In the genomic region with DNA sequence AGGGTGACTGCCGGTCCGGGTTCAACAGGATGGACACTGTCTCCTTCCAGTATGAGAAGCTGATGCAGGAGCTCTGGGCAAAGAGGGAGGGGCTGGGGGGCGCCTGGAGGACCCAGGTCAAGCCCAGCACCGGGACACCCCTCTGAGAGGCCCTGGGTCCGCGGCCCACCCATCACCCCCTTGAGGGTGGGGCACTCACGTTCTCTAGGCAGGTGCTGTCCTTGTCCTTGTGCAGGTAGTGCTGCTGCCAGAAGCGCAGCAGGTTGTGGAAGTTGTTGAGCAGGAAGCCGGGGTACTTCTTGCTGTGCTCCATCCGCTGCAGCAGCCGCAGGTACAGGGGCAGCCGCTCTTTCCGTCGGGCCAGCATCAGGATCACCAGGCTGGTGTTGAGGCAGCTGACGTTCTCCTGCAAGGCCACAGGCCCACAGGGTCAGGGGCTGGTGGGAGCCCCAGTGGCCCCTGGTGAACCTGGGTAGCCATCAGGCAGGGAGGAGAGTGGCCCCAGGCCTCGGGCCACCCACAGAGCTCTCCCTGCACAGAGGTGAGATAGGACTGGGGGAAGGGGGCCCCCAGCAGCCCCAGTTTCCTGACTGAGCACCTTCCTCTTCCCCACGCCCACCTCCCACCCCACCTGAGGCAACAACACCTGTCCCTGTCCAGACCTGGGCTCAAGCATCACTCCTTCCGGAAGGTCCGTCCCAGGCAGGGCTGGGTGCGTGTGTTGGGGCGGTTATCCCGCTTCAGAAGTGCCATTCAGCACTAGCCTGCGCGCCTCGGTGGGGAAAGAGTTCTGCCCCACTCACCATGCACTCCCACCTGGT, we compare ENCODE assay signal across 23 cellular contexts. TPM values are rescaled to one million over a fixed set of nuclear protein-coding genes. Genes with fewer than 3 reads are reported as not detected.
DNase-seq lines count a peak whose midpoint lies in the region; ATAC-seq and TF ChIP-seq lines count a peak whose summit lies in the region.
"Had no signal": no experiment of that assay in that cellular context is flagged by ENCODE, and none has a peak within 500 bp of the region (broad histone marks: within the 10 kb centered on the region; RNA-seq: fewer than 3 reads in every experiment).

No MANE protein-coding gene starts in this region.

- peaks cover 64% of the 10 kb centered on the region for H3K36me3 Mint-ChIP-seq in stimulated activated effector memory CD8-positive, alpha-beta T cell treated with anti-CD3 and anti-CD28 coated beads, Interleukin-12 subunit alpha, Interleukin-12 subunit beta, amount 100 ng/mL, for 72 hours
- H3K36me3 Mint-ChIP-seq in activated CD4-positive, alpha-beta memory T cell treated with anti-CD3 and anti-CD28 coated beads for 36 hours: peaks cover 23% of the 10 kb centered on the region

- TF ChIP-seq CTCF in RWPE1 (conservative IDR thresholded peaks at IDR 0.05; ENCODE audit: low read depth): no peak
- TF ChIP-seq CTCF in lower lobe of right lung (IDR thresholded peaks at IDR 0.05): no peak

- POLR2A ChIA-PET in RWPE1 (lab: Yijun Ruan, JAX; ENCODE audit: low non-redundant PET): no interaction called here
- POLR2A ChIA-PET in activated CD4-positive, alpha-beta memory T cell treated with anti-CD3 and anti-CD28 coated beads for 36 hours (lab: Charles Lee): interaction anchor here (1.3 kb wide), 1 partner anchor 17 kb away, joined by 4 read pairs; no protein-coding TSS in a partner anchor

- H3K4me1 ChIP-seq in lower lobe of right lung: no peaks in the 10 kb centered on the region
- H3K4me1 ChIP-seq: Peyer's patch had no signal

- H3K9me3 ChIP-seq in lower lobe of right lung: no peaks in the 10 kb centered on the region
- H3K9me3 ChIP-seq: esophagus squamous epithelium, Peyer's patch, stomach had no signal

- no peak for ATAC-seq in lower lobe of right lung
- ATAC-seq in stimulated activated effector memory CD8-positive, alpha-beta T cell treated with anti-CD3 and anti-CD28 coated beads, Interleukin-12 subunit alpha, Interleukin-12 subunit beta, amount 100 ng/mL, for 72 hours: no peak
- ATAC-seq: naive thymus-derived CD4-positive, alpha-beta T cell had no signal

- intact Hi-C loops in cardiac septum (cut with DNase I): no loop called here
- intact Hi-C loops in lower lobe of right lung (cut with DNase I): no loop called here
- intact Hi-C loops in activated CD4-positive, alpha-beta memory T cell treated with anti-CD3 and anti-CD28 coated beads for 36 hours (cut with micrococcal nuclease): no loop called here

- no peaks in the 10 kb centered on the region for H3K27me3 ChIP-seq in lower lobe of right lung (ENCODE audit: low read depth)
- H3K27me3 ChIP-seq: esophagus squamous epithelium, Peyer's patch, stomach had no signal

- peak overlapping the region; percentile 57 for H3K27ac Mint-ChIP-seq in stimulated activated effector memory CD8-positive, alpha-beta T cell treated with anti-CD3 and anti-CD28 coated beads, Interleukin-12 subunit alpha, Interleukin-12 subunit beta, amount 100 ng/mL, for 72 hours
- H3K27ac Mint-ChIP-seq in activated CD4-positive, alpha-beta memory T cell treated with anti-CD3 and anti-CD28 coated beads for 36 hours: no peak overlapping the region
- H3K27ac Mint-ChIP-seq: activated CD4-positive, alpha-beta T cell treated with anti-CD3 and anti-CD28 coated beads, Interleukin-2, amount 10 ng/mL, durations not matched to agents 24 days and 14 days; activated naive CD8-positive, alpha-beta T cell treated with anti-CD3 and anti-CD28 coated beads for 36 hours; activated T-helper 2 cell treated with anti-CD3 and anti-CD28 coated beads, Interferon-gamma antibody, Interleukin-2, Interleukin-4, amounts not matched to agents 10 μg/mL and 5 μg/mL and 100 μg/mL, durations not matched to agents 14 hours and 24 hours and 36 hours; type B pancreatic cell had no signal

- DNase-seq in RWPE1 (ENCODE audit: low spot score): no peak
- DNase-seq in cardiac septum (ENCODE audit: low spot score): peak; percentile 72
- DNase-seq in lower lobe of right lung: peak; percentile 19
- DNase-seq in stimulated activated effector memory CD8-positive, alpha-beta T cell treated with anti-CD3 and anti-CD28 coated beads, Interleukin-12 subunit alpha, Interleukin-12 subunit beta, amount 100 ng/mL, for 72 hours (ENCODE audit: low spot score in 2 of 2): no peak
- no peak for DNase-seq in activated T-cell treated with anti-CD3 and anti-CD28 coated beads, Interleukin-2, amount 50 U/mL, for 48 hours
- no peak for DNase-seq in activated CD4-positive, alpha-beta memory T cell treated with anti-CD3 and anti-CD28 coated beads for 36 hours
- no peak for DNase-seq in SKM-1 (lab: John Stamatoyannopoulos, UW; ENCODE audit: unreplicated experiment)
- DNase-seq: activated CD4-positive, alpha-beta T cell treated with anti-CD3 and anti-CD28 coated beads, Interleukin-2, amount 10 ng/mL, durations not matched to agents 24 days and 14 days; activated naive CD8-positive, alpha-beta T cell treated with anti-CD3 and anti-CD28 coated beads for 36 hours; effector memory CD4-positive, alpha-beta T cell; esophagus squamous epithelium; GOT3; mesendoderm; naive thymus-derived CD4-positive, alpha-beta T cell; NCI-H2107; NCI-H510A treated with DMSO at 0.1 percent for 48 hours; stimulated activated CD4-positive, alpha-beta T cell treated with anti-CD3 and anti-CD28 coated beads, Interleukin-4, amount 100 ng/mL, for 1 hour; stomach; T-helper 2 cell had no signal

- H3K4me3 Mint-ChIP-seq in stimulated activated effector memory CD8-positive, alpha-beta T cell treated with anti-CD3 and anti-CD28 coated beads, Interleukin-12 subunit alpha, Interleukin-12 subunit beta, amount 100 ng/mL, for 72 hours: no peak overlapping the region
- no peak overlapping the region for H3K4me3 Mint-ChIP-seq in activated CD4-positive, alpha-beta memory T cell treated with anti-CD3 and anti-CD28 coated beads for 36 hours
- H3K4me3 Mint-ChIP-seq: activated CD4-positive, alpha-beta T cell treated with anti-CD3 and anti-CD28 coated beads, Interleukin-2, amount 10 ng/mL, durations not matched to agents 24 days and 14 days; activated naive CD8-positive, alpha-beta T cell treated with anti-CD3 and anti-CD28 coated beads for 36 hours; naive thymus-derived CD4-positive, alpha-beta T cell; type B pancreatic cell had no signal

- H3K4me1 Mint-ChIP-seq in stimulated activated effector memory CD8-positive, alpha-beta T cell treated with anti-CD3 and anti-CD28 coated beads, Interleukin-12 subunit alpha, Interleukin-12 subunit beta, amount 100 ng/mL, for 72 hours: peaks cover 13% of the 10 kb centered on the region
- H3K4me1 Mint-ChIP-seq in activated CD4-positive, alpha-beta memory T cell treated with anti-CD3 and anti-CD28 coated beads for 36 hours (ENCODE audit: low read depth): no peaks in the 10 kb centered on the region
- H3K4me1 Mint-ChIP-seq: activated CD4-positive, alpha-beta T cell treated with anti-CD3 and anti-CD28 coated beads, Interleukin-2, amount 10 ng/mL, durations not matched to agents 24 days and 14 days; activated naive CD8-positive, alpha-beta T cell treated with anti-CD3 and anti-CD28 coated beads for 36 hours; CD14-positive monocyte had no signal

- CTCF ChIA-PET in RWPE1 (lab: Yijun Ruan, JAX): interaction anchor here (0.5 kb wide), 1 partner anchor 594 kb away, joined by 3 read pairs; no protein-coding TSS in a partner anchor
- CTCF ChIA-PET in activated CD4-positive, alpha-beta memory T cell treated with anti-CD3 and anti-CD28 coated beads for 36 hours (lab: Charles Lee): interaction anchor here (3.8 kb wide), 1 partner anchor 128 kb away, joined by 21 read pairs; the partner anchor contains the start of gene ACSS2

- peaks cover 100% of the 10 kb centered on the region for H3K36me3 ChIP-seq in lower lobe of right lung

- H3K27me3 Mint-ChIP-seq in activated CD4-positive, alpha-beta memory T cell treated with anti-CD3 and anti-CD28 coated beads for 36 hours: no peaks in the 10 kb centered on the region
- H3K27me3 Mint-ChIP-seq: activated CD4-positive, alpha-beta T cell treated with anti-CD3 and anti-CD28 coated beads, Interleukin-2, amount 10 ng/mL, durations not matched to agents 24 days and 14 days; activated naive CD8-positive, alpha-beta T cell treated with anti-CD3 and anti-CD28 coated beads for 36 hours; naive thymus-derived CD4-positive, alpha-beta T cell; type B pancreatic cell had no signal

- no peaks in the 10 kb centered on the region for H3K9me3 Mint-ChIP-seq in stimulated activated effector memory CD8-positive, alpha-beta T cell treated with anti-CD3 and anti-CD28 coated beads, Interleukin-12 subunit alpha, Interleukin-12 subunit beta, amount 100 ng/mL, for 72 hours
- no peaks in the 10 kb centered on the region for H3K9me3 Mint-ChIP-seq in activated CD4-positive, alpha-beta memory T cell treated with anti-CD3 and anti-CD28 coated beads for 36 hours
- H3K9me3 Mint-ChIP-seq: activated CD4-positive, alpha-beta T cell treated with anti-CD3 and anti-CD28 coated beads, Interleukin-2, amount 10 ng/mL, durations not matched to agents 24 days and 14 days; activated naive CD8-positive, alpha-beta T cell treated with anti-CD3 and anti-CD28 coated beads for 36 hours; activated T-helper 2 cell treated with anti-CD3 and anti-CD28 coated beads, Interferon-gamma antibody, Interleukin-2, Interleukin-4, amounts not matched to agents 10 μg/mL and 5 μg/mL and 100 μg/mL, durations not matched to agents 14 hours and 24 hours and 36 hours; type B pancreatic cell had no signal

- H3K4me3 ChIP-seq in lower lobe of right lung: no peak overlapping the region
- H3K4me3 ChIP-seq: esophagus squamous epithelium, Peyer's patch, stomach had no signal

- H3K27ac ChIP-seq in RWPE1: peak overlapping the region; percentile 3; the same call in 1 of the 2 replicates
- no peak overlapping the region for H3K27ac ChIP-seq in lower lobe of right lung
- H3K27ac ChIP-seq: esophagus squamous epithelium, Peyer's patch, stomach had no signal

RNA-seq across cellular contexts. Expression of gene MYH7B, which starts 47.8 kb away (rescaled TPM):
- total RNA-seq in cardiac septum: 238 TPM
- 0.56 TPM for total RNA-seq in lower lobe of right lung
- total RNA-seq in activated CD4-positive, alpha-beta memory T cell treated with anti-CD3 and anti-CD28 coated beads for 36 hours: under 1 TPM; 0.50 to 0.61 TPM

RNA-seq across cellular contexts. Expression of gene GSS, which starts 47.8 kb away (rescaled TPM):
- total RNA-seq in cardiac septum (27.5 TPM), lower lobe of right lung (28.8 TPM)
- total RNA-seq in activated CD4-positive, alpha-beta memory T cell treated with anti-CD3 and anti-CD28 coated beads for 36 hours: 10 to 100 TPM; 67.7 to 72.2 TPM

Comparison
In these comparisons a context has a peak if more than half of its experiments do, and no peak if none do; other contexts are left out.
1. DNase-seq: peak in cardiac septum (single experiment) and lower lobe of right lung (single experiment); none in RWPE1 (single experiment), stimulated activated effector memory CD8-positive, alpha-beta T cell treated with anti-CD3 and anti-CD28 coated beads, Interleukin-12 subunit alpha, Interleukin-12 subunit beta, amount 100 ng/mL, for 72 hours (0 of 2), activated T-cell treated with anti-CD3 and anti-CD28 coated beads, Interleukin-2, amount 50 U/mL, for 48 hours (0 of 2), activated CD4-positive, alpha-beta memory T cell treated with anti-CD3 and anti-CD28 coated beads for 36 hours (single experiment) and SKM-1 (single experiment).
2. RNA of gene MYH7B, which starts 47.8 kb away (total RNA-seq): 238 TPM in cardiac septum (single experiment); 0.50 to 0.61 TPM in activated CD4-positive, alpha-beta memory T cell treated with anti-CD3 and anti-CD28 coated beads for 36 hours and 0.56 TPM in lower lobe of right lung (single experiment); every median in the first group is over 100 times any median in the second.